ENCODE assay signal across 14 cellular contexts in the genomic region with DNA sequence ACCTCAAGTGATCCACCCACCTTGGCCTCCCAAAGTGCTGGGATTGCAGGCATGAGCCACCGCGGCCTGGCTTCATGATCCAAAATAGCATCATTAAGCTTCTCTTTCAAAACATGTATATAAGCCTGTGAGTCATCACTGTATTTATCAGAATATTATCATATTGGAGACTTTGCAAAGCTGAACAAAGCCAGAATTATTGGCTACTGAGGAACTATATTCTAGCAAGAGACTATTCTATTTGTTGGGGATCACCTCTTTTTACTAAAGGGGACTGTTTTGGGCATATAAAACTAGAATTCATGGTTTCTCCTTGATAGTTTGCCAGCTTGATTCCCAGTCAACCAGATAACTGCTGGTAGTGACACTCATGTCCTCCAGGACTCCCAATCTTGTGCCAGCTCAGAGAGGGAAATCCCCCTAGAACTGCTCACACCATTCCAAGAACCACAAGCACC. TPM values are rescaled to one million over a fixed set of nuclear protein-coding genes. Genes with fewer than 3 reads are reported as not detected.
A peak's percentile ranks its signal among the peaks of the same experiment; 100 is the strongest.
DNase-seq lines count a peak whose midpoint lies in the region; ATAC-seq and TF ChIP-seq lines count a peak whose summit lies in the region.
"Had no signal": no experiment of that assay in that cellular context is flagged by ENCODE, and none has a peak within 500 bp of the region (broad histone marks: within the 10 kb centered on the region; RNA-seq: fewer than 3 reads in every experiment).

No MANE protein-coding gene starts in this region.

- H3K9ac ChIP-seq in mammary epithelial cell (ENCODE audit: insufficient read depth, low read length): no peak overlapping the region
- H3K9ac ChIP-seq: KMS-11 had no signal

- H3K79me2 ChIP-seq in mammary epithelial cell (ENCODE audit: insufficient read depth, low read length): peaks cover 28% of the 10 kb centered on the region

- no peak for TF ChIP-seq POLR2A in spleen (IDR thresholded peaks at IDR 0.05)

- H3K9me3 ChIP-seq in mammary epithelial cell (replicated peaks; ENCODE audit: insufficient read depth, low read length) (no peaks in the 10 kb centered on the region), right cardiac atrium (ENCODE audit: control insufficient read depth, low read length) (no peaks in the 10 kb centered on the region), spleen (no peaks in the 10 kb centered on the region)
- H3K9me3 ChIP-seq: esophagus muscularis mucosa had no signal

- H3K4me1 Mint-ChIP-seq in CD14-positive monocyte: peaks cover 33% of the 10 kb centered on the region

- no peak overlapping the region for H3K4me3 Mint-ChIP-seq in CD14-positive monocyte
- H3K4me3 Mint-ChIP-seq: activated CD4-positive, alpha-beta T cell treated with anti-CD3 and anti-CD28 coated beads for 36 hours; activated T-helper 1 cell treated with anti-CD3 and anti-CD28 coated beads, Interleukin-12 subunit alpha, Interleukin-12 subunit beta, Interleukin-2, Interleukin-4 antibody, amounts not matched to agents 30 ng/mL and 10 ng/mL and 1 ng/mL, durations not matched to agents 14 hours and 24 hours and 36 hours; CD4-positive, alpha-beta T cell had no signal

- intact Hi-C loops in CD14-positive monocyte (cut with micrococcal nuclease): no loop called here
- intact Hi-C loops in mammary epithelial cell (cut with micrococcal nuclease): no loop called here
- intact Hi-C loops in right cardiac atrium (cut with DNase I): loop anchor here in 1 of 4 donors (5.0 kb wide), 1 partner anchor 34 kb away; no protein-coding TSS in a partner anchor
- intact Hi-C loops in spleen (cut with DNase I; ENCODE audit: low total_unique reads): no loop called here

- H3K4me3 ChIP-seq in mammary epithelial cell (replicated peaks in 1 of 3; ENCODE audit: insufficient read depth in 1 of 3, low read depth in 2 of 3, low read length in 3 of 3) (no peak overlapping the region), right cardiac atrium (ENCODE audit: low read length) (no peak overlapping the region), spleen (no peak overlapping the region)
- H3K4me3 ChIP-seq: esophagus muscularis mucosa had no signal

- dilution Hi-C loops in mammary epithelial cell (cut with HindIII; ENCODE audit: low sequenced_read_pairs): no loop called here

- no peak overlapping the region for H3K4me2 ChIP-seq in mammary epithelial cell (ENCODE audit: insufficient read depth, low read depth, low read length)
- H3K4me2 ChIP-seq: KMS-11 had no signal

- no peaks in the 10 kb centered on the region for H3K27me3 ChIP-seq in mammary epithelial cell (ENCODE audit: insufficient read depth, low read length)
- H3K27me3 ChIP-seq in right cardiac atrium (ENCODE audit: control insufficient read depth, insufficient read depth): no peaks in the 10 kb centered on the region
- no peaks in the 10 kb centered on the region for H3K27me3 ChIP-seq in spleen (replicated peaks in 1 of 7)
- H3K27me3 ChIP-seq: esophagus muscularis mucosa had no signal

- H3K36me3 ChIP-seq in mammary epithelial cell (ENCODE audit: insufficient read depth, low read length) (no peaks in the 10 kb centered on the region), spleen (peaks cover 0 to 18% (median 0%) of the 10 kb centered on the region in 6 donors)
- H3K36me3 ChIP-seq: esophagus muscularis mucosa had no signal

- H3K27me3 Mint-ChIP-seq in CD14-positive monocyte (ENCODE audit: low read depth in 3 of 3): no peaks in the 10 kb centered on the region
- H3K27me3 Mint-ChIP-seq: activated CD4-positive, alpha-beta T cell treated with anti-CD3 and anti-CD28 coated beads for 36 hours; CD4-positive, alpha-beta T cell had no signal

- H3K4me1 ChIP-seq in mammary epithelial cell (ENCODE audit: insufficient read depth, low read length) (peaks cover 13% of the 10 kb centered on the region), right cardiac atrium (ENCODE audit: control insufficient read depth, insufficient read depth, low read length) (peaks cover 4% of the 10 kb centered on the region), spleen (peaks cover 5 to 51% (median 15%) of the 10 kb centered on the region in 6 donors)

- in situ Hi-C loops in mammary epithelial cell (cut with MboI; ENCODE audit: low sequenced_read_pairs in 2 of 2): no loop called here

- no peak for TF ChIP-seq CTCF in CD14-positive monocyte (IDR thresholded peaks at IDR 0.05)
- TF ChIP-seq CTCF in mammary epithelial cell (conservative IDR thresholded peaks at IDR 0.05 in 1 of 2, IDR thresholded peaks at IDR 0.05 in 1 of 2; ENCODE audit: extremely low read depth in 1 of 2, insufficient read depth in 1 of 2, low read depth in 1 of 2, low read length in 2 of 2): no peak
- TF ChIP-seq CTCF in spleen (IDR thresholded peaks at IDR 0.05 in 8 of 11, conservative IDR thresholded peaks at IDR 0.05 in 3 of 11): no peak

- no peaks in the 10 kb centered on the region for H3K9me3 Mint-ChIP-seq in CD14-positive monocyte
- H3K9me3 Mint-ChIP-seq: activated T-helper 1 cell treated with anti-CD3 and anti-CD28 coated beads, Interleukin-12 subunit alpha, Interleukin-12 subunit beta, Interleukin-2, Interleukin-4 antibody, amounts not matched to agents 30 ng/mL and 10 ng/mL and 1 ng/mL, durations not matched to agents 14 hours and 24 hours and 36 hours; CD4-positive, alpha-beta T cell had no signal

- DNase-seq in CD14-positive monocyte (ENCODE audit: low spot score): no peak
- peak; percentile 46 for DNase-seq in LHCN-M2 (ENCODE audit: low read depth)
- DNase-seq in mammary epithelial cell: peak; percentile 58
- DNase-seq in right cardiac atrium: peak; percentile 23 to 58 (median 47)
- DNase-seq in 8988T: no peak
- no peak for DNase-seq in spleen
- no peak for DNase-seq in NCI-H774 (lab: John Stamatoyannopoulos, UW)
- DNase-seq in DMS53 (lab: John Stamatoyannopoulos, UW): no peak
- DNase-seq: activated CD4-positive, alpha-beta T cell treated with anti-CD3 and anti-CD28 coated beads for 36 hours; CD4-positive, alpha-beta T cell; NCI-H2029 treated with DMSO at 0.1 percent for 48 hours had no signal

- H3K27ac ChIP-seq in mammary epithelial cell (ENCODE audit: insufficient read depth, low read depth, low read length): no peak overlapping the region
- no peak overlapping the region for H3K27ac ChIP-seq in right cardiac atrium (ENCODE audit: low read length)
- H3K27ac ChIP-seq in spleen: no peak overlapping the region
- H3K27ac ChIP-seq: esophagus muscularis mucosa, KMS-11 had no signal

- no peaks in the 10 kb centered on the region for H4K20me1 ChIP-seq in mammary epithelial cell (ENCODE audit: insufficient read depth, low read length)

- BruUV-seq in mammary epithelial cell (replicated peaks; lab: Mats Ljungman, UMichigan): no TSS peak

- no peak overlapping the region for H2AFZ ChIP-seq in mammary epithelial cell (ENCODE audit: low read depth, low read length)

- peak; percentile 61 to 68 for ATAC-seq in right cardiac atrium
- ATAC-seq: activated CD4-positive, alpha-beta T cell treated with anti-CD3 and anti-CD28 coated beads for 36 hours had no signal

- 81% methylated on average over 2 of the region's 2 CpGs for WGBS in mammary epithelial cell (ENCODE audit: low coverage, missing lambda C conversion rate)
- WGBS in right cardiac atrium: 24% methylated on average over 2 of the region's 2 CpGs
- 90 to 100% (median 92%) methylated on average over 2 of the region's 2 CpGs for WGBS in spleen, 5 donors

- H3K36me3 Mint-ChIP-seq in CD14-positive monocyte: peaks cover 19 to 36% of the 10 kb centered on the region in 2 donors

- CTCF ChIA-PET in mammary epithelial cell (lab: Charles Lee; ENCODE audit: low non-redundant PET): no interaction called here

- peak overlapping the region in 4 of 7 donors; percentile 31 to 85 (median 70) for H3K27ac Mint-ChIP-seq in CD14-positive monocyte
- H3K27ac Mint-ChIP-seq: activated T-helper 1 cell treated with anti-CD3 and anti-CD28 coated beads, Interleukin-12 subunit alpha, Interleukin-12 subunit beta, Interleukin-2, Interleukin-4 antibody, amounts not matched to agents 30 ng/mL and 10 ng/mL and 1 ng/mL, durations not matched to agents 14 hours and 24 hours and 36 hours; CD4-positive, alpha-beta T cell had no signal

RNA-seq across cellular contexts. Expression of a gene that starts 40.1 kb away (rescaled TPM):
- polyA plus RNA-seq in CD14-positive monocyte: 10 to 100 TPM; 22.6 to 47.1 TPM
- total RNA-seq in LHCN-M2 (2014; rRNA removed): 8.3 and 9.5 TPM in 2 replicates
- 2.1 TPM for polyA plus RNA-seq in LHCN-M2 (2012)
- total RNA-seq in mammary epithelial cell: 10 to 100 TPM; 16.4 to 18.0 TPM
- 5.7 TPM for polyA plus RNA-seq in mammary epithelial cell
- polyA minus RNA-seq in mammary epithelial cell: 8.3 TPM
- total RNA-seq in right cardiac atrium: 10 to 100 TPM; 19.7 to 24.0 (median 22.0) TPM
- 3.3 TPM for polyA plus RNA-seq in right cardiac atrium
- 10 to 100 TPM; 40.4 to 70.4 (median 52.9) TPM for total RNA-seq in spleen
- 1 to 10 TPM; 2.5 to 4.0 (median 4.0) TPM for polyA plus RNA-seq in spleen

Comparison
In these comparisons a context has a peak if more than half of its experiments do, and no peak if none do; other contexts are left out.
1. DNase-seq: peak in LHCN-M2 (single experiment), mammary epithelial cell (single experiment) and right cardiac atrium (3 of 3); none in CD14-positive monocyte (single experiment), 8988T (single experiment), spleen (single experiment), NCI-H774 (single experiment) and DMS53 (single experiment).